In genomic region chr14:59377991-59378720, GRCh38 we compare ENCODE assay signal across 14 cellular contexts.
DNase-seq lines count a peak whose midpoint lies in the region; ATAC-seq, FAIRE-seq and TF ChIP-seq lines count a peak whose summit lies in the region.
"Had no signal": no experiment of that assay in that cellular context is flagged by ENCODE, and none has a peak within 500 bp of the region (broad histone marks: within the 10 kb centered on the region; RNA-seq: fewer than 3 reads in every experiment).

No MANE protein-coding gene starts in this region.

- H3K4me3 ChIP-seq in gastroesophageal sphincter (no peak overlapping the region), pancreas (no peak overlapping the region), aorta (ENCODE audit: low read length in 2 of 2) (no peak overlapping the region)
- H3K4me3 ChIP-seq: dorsolateral prefrontal cortex, GM12878 had no signal

- DNase-seq in Right ventricle myocardium inferior (ENCODE audit: missing footprints) (no peak), cardiac septum (ENCODE audit: low spot score) (no peak), pancreas (no peak), aorta (no peak), KG1 (lab: John Stamatoyannopoulos, UW) (no peak), superior temporal gyrus (ENCODE audit: extremely low spot score) (no peak)
- DNase-seq in activated CD8-positive, alpha-beta memory T cell treated with anti-CD3 and anti-CD28 coated beads, Interleukin-2, amount 50 U/mL, for 48 hours = no peak
- DNase-seq: dorsolateral prefrontal cortex, foreskin keratinocyte, H7, NCI-H1092, SK-N-SH had no signal

- H3K4me1 ChIP-seq in gastroesophageal sphincter (peaks cover 0 to 59% (median 8%) of the 10 kb centered on the region in 3 donors), pancreas (no peaks in the 10 kb centered on the region), aorta (ENCODE audit: control insufficient read depth in 1 of 2, insufficient read depth in 2 of 2, low read length in 2 of 2) (peaks cover 0 to 2% of the 10 kb centered on the region in 2 donors)
- H3K4me1 ChIP-seq: foreskin keratinocyte had no signal

- H3K27me3 ChIP-seq in gastroesophageal sphincter (no peaks in the 10 kb centered on the region), pancreas (no peaks in the 10 kb centered on the region), aorta (ENCODE audit: control insufficient read depth in 1 of 2, insufficient read depth in 2 of 2, low read length in 1 of 2) (no peaks in the 10 kb centered on the region)
- H3K27me3 ChIP-seq: dorsolateral prefrontal cortex, foreskin keratinocyte had no signal

- 5 to 40% methylated on average over 2 to 9 of the region's 9 CpGs for WGBS in gastroesophageal sphincter (ENCODE audit: low coverage in 1 of 2), 2 donors
- WGBS in pancreas, 2 donors = 39 to 40% methylated on average over 9 of the region's 9 CpGs
- 77 to 79% methylated on average over 9 of the region's 9 CpGs for WGBS in aorta, 2 donors

- H3K36me3 ChIP-seq in gastroesophageal sphincter (no peaks in the 10 kb centered on the region), pancreas (no peaks in the 10 kb centered on the region), aorta (ENCODE audit: control insufficient read depth in 1 of 2, insufficient read depth in 2 of 2, low read length in 1 of 2) (no peaks in the 10 kb centered on the region)

- intact Hi-C loops in Right ventricle myocardium inferior (cut with DNase I) = no loop called here
- intact Hi-C loops in cardiac septum (cut with DNase I) = no loop called here
- intact Hi-C loops in pancreas (cut with DNase I) = no loop called here
- intact Hi-C loops in aorta (cut with DNase I) = no loop called here

- no peak for TF ChIP-seq POLR2A in gastroesophageal sphincter (IDR thresholded peaks at IDR 0.05)

- FAIRE-seq in pancreas (lab: Jason Lieb, UNC) = no peak
- FAIRE-seq: GM12878 had no signal

- H3K27ac ChIP-seq in gastroesophageal sphincter (peak overlapping the region; percentile 74 to 85 (median 81)), pancreas (no peak overlapping the region), aorta (ENCODE audit: low read depth in 1 of 2, low read length in 2 of 2) (no peak overlapping the region)
- H3K27ac ChIP-seq: foreskin keratinocyte had no signal

- H3K9me3 ChIP-seq in gastroesophageal sphincter (no peaks in the 10 kb centered on the region), pancreas (no peaks in the 10 kb centered on the region), aorta (ENCODE audit: control insufficient read depth, low read length) (no peaks in the 10 kb centered on the region)
- H3K9me3 ChIP-seq: SK-N-SH had no signal

- TF ChIP-seq EP300 in gastroesophageal sphincter (IDR thresholded peaks at IDR 0.05) = no peak

- TF ChIP-seq CTCF in gastroesophageal sphincter (IDR thresholded peaks at IDR 0.05) (no peak), pancreas (IDR thresholded peaks at IDR 0.05) (no peak)

- ATAC-seq in Right ventricle myocardium inferior = peak; percentile 78
- peak; percentile 58 for ATAC-seq in gastroesophageal sphincter
- peak in 3 of 4 donors; percentile 36 to 53 (median 46) for ATAC-seq in pancreas
- ATAC-seq in aorta (ENCODE audit: low FRiP score) = peak; percentile 66
- ATAC-seq: foreskin keratinocyte, GM12878 had no signal

Comparison
In these comparisons a context has a peak if more than half of its experiments do, and no peak if none do; other contexts are left out.
1. H3K27ac ChIP-seq: peak in gastroesophageal sphincter (4 of 4); none in pancreas (0 of 4) and aorta (0 of 2).
2. Peak in every context shown above with its lines, with median percentiles within 50 percentile points of each other: ATAC-seq.